22 cellular contexts compared by ENCODE assay signal in genomic region chr6:79635179-79635578, GRCh38. TPM values are rescaled to one million over a fixed set of nuclear protein-coding genes. Genes with fewer than 3 reads are reported as not detected.
DNase-seq lines count a peak whose midpoint lies in the region; ATAC-seq and TF ChIP-seq lines count a peak whose summit lies in the region.
"Had no signal": no experiment of that assay in that cellular context is flagged by ENCODE, and none has a peak within 500 bp of the region (broad histone marks: within the 10 kb centered on the region; RNA-seq: fewer than 3 reads in every experiment).

No MANE protein-coding gene starts in this region.

- H3K36me3 ChIP-seq in Caco-2 (ENCODE audit: control insufficient read depth, insufficient read depth, low read length) (no peaks in the 10 kb centered on the region), kidney epithelial cell (ENCODE audit: control insufficient read depth, insufficient read depth, low read length) (no peaks in the 10 kb centered on the region), neural progenitor cell (no peaks in the 10 kb centered on the region)
- H3K36me3 ChIP-seq: ascending aorta, right atrium auricular region, SJSA1, thoracic aorta had no signal

- H3K27ac Mint-ChIP-seq in Caco-2 (ENCODE audit: unreplicated experiment) (peak overlapping the region; percentile 10), neural progenitor cell (no peak overlapping the region)
- H3K27ac Mint-ChIP-seq: activated CD4-positive, alpha-beta memory T cell treated with anti-CD3 and anti-CD28 coated beads, Interleukin-2, amount 10 ng/mL, durations not matched to agents 7 days and 5 days; activated naive CD4-positive, alpha-beta T cell treated with anti-CD3 and anti-CD28 coated beads for 36 hours; activated T-cell treated with anti-CD3 and anti-CD28 coated beads, Interleukin-2, amount 50 U/mL, for 24 hours; CD8-positive, alpha-beta memory T cell; WTC11 had no signal

- H3K4me3 Mint-ChIP-seq in Caco-2 (ENCODE audit: unreplicated experiment): no peak overlapping the region
- no peak overlapping the region for H3K4me3 Mint-ChIP-seq in neural progenitor cell
- H3K4me3 Mint-ChIP-seq: activated CD4-positive, alpha-beta memory T cell treated with anti-CD3 and anti-CD28 coated beads, Interleukin-2, amount 10 ng/mL, durations not matched to agents 7 days and 5 days; activated naive CD4-positive, alpha-beta T cell treated with anti-CD3 and anti-CD28 coated beads for 36 hours; activated T-cell treated with anti-CD3 and anti-CD28 coated beads, Interleukin-2, amount 50 U/mL, for 24 hours; CD8-positive, alpha-beta memory T cell; WTC11 had no signal

- ATAC-seq in HG02759 (IDR thresholded peaks at IDR 0.05; ENCODE audit: unreplicated experiment): no peak
- ATAC-seq: WTC11 had no signal

- H3K4me3 ChIP-seq in Caco-2 (ENCODE audit: low read depth, low read length) (no peak overlapping the region), choroid plexus epithelial cell (ENCODE audit: low read depth, low read length) (no peak overlapping the region), kidney epithelial cell (ENCODE audit: low read depth, low read length) (no peak overlapping the region), neural progenitor cell (no peak overlapping the region)
- H3K4me3 ChIP-seq: ascending aorta, right atrium auricular region, SJSA1, thoracic aorta had no signal

- H3K27me3 ChIP-seq in Caco-2 (replicated peaks; ENCODE audit: control insufficient read depth, insufficient read depth, low read length) (no peaks in the 10 kb centered on the region), kidney epithelial cell (ENCODE audit: control insufficient read depth, insufficient read depth, low read length) (no peaks in the 10 kb centered on the region), neural progenitor cell (peaks cover 14% of the 10 kb centered on the region)
- H3K27me3 ChIP-seq: ascending aorta, right atrium auricular region had no signal

- H3K9me3 ChIP-seq in Caco-2 (no peaks in the 10 kb centered on the region), neural progenitor cell (ENCODE audit: low read depth) (no peaks in the 10 kb centered on the region)
- H3K9me3 ChIP-seq: ascending aorta, right atrium auricular region, thoracic aorta had no signal

- H3K9me3 Mint-ChIP-seq in Caco-2 (ENCODE audit: unreplicated experiment): no peaks in the 10 kb centered on the region
- H3K9me3 Mint-ChIP-seq in neural progenitor cell: no peaks in the 10 kb centered on the region
- H3K9me3 Mint-ChIP-seq: activated CD4-positive, alpha-beta memory T cell treated with anti-CD3 and anti-CD28 coated beads, Interleukin-2, amount 10 ng/mL, durations not matched to agents 7 days and 5 days; activated naive CD4-positive, alpha-beta T cell treated with anti-CD3 and anti-CD28 coated beads for 36 hours; activated T-cell treated with anti-CD3 and anti-CD28 coated beads, Interleukin-2, amount 50 U/mL, for 24 hours; CD8-positive, alpha-beta memory T cell; WTC11 had no signal

- no peaks in the 10 kb centered on the region for H3K27me3 Mint-ChIP-seq in Caco-2 (ENCODE audit: insufficient read depth, unreplicated experiment)
- no peaks in the 10 kb centered on the region for H3K27me3 Mint-ChIP-seq in neural progenitor cell (ENCODE audit: insufficient read depth, low read depth)

- H3K9ac ChIP-seq in neural progenitor cell: no peak overlapping the region

- TF ChIP-seq CTCF in Caco-2 (IDR thresholded peaks at IDR 0.05; ENCODE audit: insufficient read depth in 1 of 2, low read depth in 1 of 2, low read length in 1 of 2, severe bottlenecking in 1 of 2, unreplicated experiment in 1 of 2) (no peak), choroid plexus epithelial cell (conservative IDR thresholded peaks at IDR 0.05; ENCODE audit: low read depth, low read length) (no peak), kidney epithelial cell (IDR thresholded peaks at IDR 0.05; ENCODE audit: insufficient read depth, low read length, poor library complexity, severe bottlenecking) (no peak), neural progenitor cell (IDR thresholded peaks at IDR 0.05) (no peak)

- DNase-seq in Caco-2 (no peak), HT1080 (ENCODE audit: low read depth) (peak; percentile 60), choroid plexus epithelial cell (ENCODE audit: low read depth) (peak; percentile 25), kidney epithelial cell (ENCODE audit: low read depth) (peak; percentile 25), pons (ENCODE audit: low spot score) (no peak), neural progenitor cell (ENCODE audit: low spot score) (no peak), NAMALWA (ENCODE audit: low spot score) (no peak)
- DNase-seq: activated CD4-positive, alpha-beta memory T cell treated with anti-CD3 and anti-CD28 coated beads, Interleukin-2, amount 10 ng/mL, durations not matched to agents 7 days and 5 days; activated naive CD4-positive, alpha-beta T cell treated with anti-CD3 and anti-CD28 coated beads for 36 hours; activated T-cell treated with anti-CD3 and anti-CD28 coated beads, Interleukin-2, amount 50 U/mL, for 24 hours; CD8-positive, alpha-beta memory T cell; DND-41; NCI-H1417; NCI-H526; nucleus accumbens; T-helper 2 cell had no signal

- intact Hi-C loops in Caco-2 (cut with micrococcal nuclease; ENCODE audit: unreplicated experiment): no loop called here

- POLR2A ChIA-PET in Caco-2 (lab: Charles Lee): no interaction called here

- peaks cover 14% of the 10 kb centered on the region for H3K79me2 ChIP-seq in neural progenitor cell (ENCODE audit: low read depth)

- H4K20me1 ChIP-seq in neural progenitor cell (ENCODE audit: low read depth): peaks cover 11% of the 10 kb centered on the region

- no peak overlapping the region for H2AFZ ChIP-seq in neural progenitor cell (replicated peaks)

- H3K4me1 ChIP-seq in Caco-2 (peaks cover 13% of the 10 kb centered on the region), neural progenitor cell (peaks cover 31% of the 10 kb centered on the region)

- no peaks in the 10 kb centered on the region for H3F3A ChIP-seq in neural progenitor cell (ENCODE audit: low read depth)

- H3K36me3 Mint-ChIP-seq in Caco-2 (ENCODE audit: insufficient read depth, unreplicated experiment): peaks cover 30% of the 10 kb centered on the region
- H3K36me3 Mint-ChIP-seq in neural progenitor cell: no peaks in the 10 kb centered on the region
- H3K36me3 Mint-ChIP-seq: CD8-positive, alpha-beta memory T cell; WTC11 had no signal

- no peak overlapping the region for H3K27ac ChIP-seq in neural progenitor cell
- H3K27ac ChIP-seq: ascending aorta, right atrium auricular region, SJSA1, thoracic aorta had no signal

- H3K4me1 Mint-ChIP-seq in Caco-2 (ENCODE audit: low read depth, unreplicated experiment) (peaks cover 16% of the 10 kb centered on the region), neural progenitor cell (peaks cover 28% of the 10 kb centered on the region)

- CTCF ChIA-PET in Caco-2 (lab: Charles Lee): no interaction called here

- no TSS peak for BruUV-seq in Caco-2 (replicated peaks; lab: Mats Ljungman, UMichigan)

- H3K4me2 ChIP-seq in neural progenitor cell: no peak overlapping the region

RNA-seq across cellular contexts. Expression of gene SH3BGRL2, which starts 4.0 kb away (rescaled TPM):
- total RNA-seq in Caco-2 (2022) (102 and 106 TPM in 2 replicates), kidney epithelial cell (31.1 and 31.6 TPM in 2 replicates), neural progenitor cell (ENCODE audit: low replicate concordance) (30.7 and 47.0 TPM in 2 replicates)
- 4.8 and 6.3 TPM in 2 replicates for total RNA-seq in HT1080 (2014; rRNA removed; shearing (Covaris generic))
- polyA plus RNA-seq in HT1080 (2015; cell fraction: cytosol; rRNA removed): 10.8 and 14.0 TPM in 2 replicates
- 6.1 and 7.2 TPM in 2 replicates for polyA plus RNA-seq in HT1080 (2015; cell fraction: nucleus; rRNA removed)

Comparison
In these comparisons a context has a peak if more than half of its experiments do, and no peak if none do; other contexts are left out.
1. DNase-seq: peak in HT1080 (single experiment), choroid plexus epithelial cell (single experiment) and kidney epithelial cell (single experiment); none in Caco-2 (0 of 2), pons (single experiment), neural progenitor cell (single experiment) and NAMALWA (single experiment).